Comparison of ENCODE assay signal across 17 cellular contexts in genomic region chr11:2293396-2294339, GRCh38. TPM values are rescaled to one million over a fixed set of nuclear protein-coding genes. Genes with fewer than 3 reads are reported as not detected.
DNase-seq lines count a peak whose midpoint lies in the region; ATAC-seq, FAIRE-seq and TF ChIP-seq lines count a peak whose summit lies in the region.
"Had no signal": no experiment of that assay in that cellular context is flagged by ENCODE, and none has a peak within 500 bp of the region (broad histone marks: within the 10 kb centered on the region; RNA-seq: fewer than 3 reads in every experiment).

No MANE protein-coding gene starts in this region.

- WGBS in A549 (ENCODE audit: missing lambda C conversion rate): 66% methylated on average over 34 of the region's 37 CpGs
- no CpG with 5 or more reads among the region's 37 CpGs for WGBS in mesendoderm (ENCODE audit: extremely low coverage, insufficient coverage, low lambda C conversion rate)

- peak; percentile 31 to 56; a peak in 4 of 6 replicates for ATAC-seq in A549
- no peak for ATAC-seq in GM18498 (IDR thresholded peaks at IDR 0.05; ENCODE audit: unreplicated experiment)
- no peak for ATAC-seq in HG02981 (IDR thresholded peaks at IDR 0.05; ENCODE audit: unreplicated experiment)
- ATAC-seq: gastroesophageal sphincter; stimulated activated memory B cell treated with anti-CD40 and anti-IgM and Interleukin-4, amounts not matched to agents 10 μg/mL and 1 μg/mL and 100 μg/mL, for 72 hours; T-helper 17 cell had no signal

- no peak overlapping the region for H4K8ac ChIP-seq in mesendoderm (ENCODE audit: low read depth, low read length)

- no peak overlapping the region for H3K56ac ChIP-seq in mesendoderm (ENCODE audit: low read length)

- H3K23ac ChIP-seq in mesendoderm (ENCODE audit: low read length): no peak overlapping the region

- TF ChIP-seq RAD21 in A549 (conservative IDR thresholded peaks at IDR 0.05 in 1 of 2, IDR thresholded peaks at IDR 0.05 in 1 of 2): no peak
- TF ChIP-seq RAD21 in Ishikawa (IDR thresholded peaks at IDR 0.05; ENCODE audit: low read depth): peak; percentile 44

- H3K4ac ChIP-seq in mesendoderm (ENCODE audit: low read depth, low read length): no peak overlapping the region

- no peak overlapping the region for H2AK5ac ChIP-seq in mesendoderm (ENCODE audit: low read length)

- no peaks in the 10 kb centered on the region for H3K79me1 ChIP-seq in mesendoderm (ENCODE audit: low read length)

- no TSS peak for BruUV-seq in OCI-LY7 (replicated peaks; lab: Mats Ljungman, UMichigan)

- DNase-seq in A549 (ENCODE audit: low read depth in 1 of 2, low spot score in 1 of 2): no peak
- DNase-seq in coronary artery (ENCODE audit: low spot score): peak; percentile 61
- DNase-seq in mucosa of gallbladder (ENCODE audit: low spot score): peak; percentile 7
- DNase-seq in OCI-LY7 (ENCODE audit: low spot score): no peak
- DNase-seq in mesendoderm: no peak
- DNase-seq: effector CD8-positive, alpha-beta T cell; Kasumi-1 had no signal

- H3K4me3 ChIP-seq in A549 (no peak overlapping the region), coronary artery (no peak overlapping the region), OCI-LY7 (ENCODE audit: low read depth, low read length, poor library complexity, severe bottlenecking) (no peak overlapping the region), mesendoderm (ENCODE audit: low read length) (no peak overlapping the region)
- H3K4me3 ChIP-seq: ascending aorta, gastroesophageal sphincter, pancreas had no signal

- CTCF ChIA-PET in A549 (lab: Yijun Ruan, JAX) (interaction anchor here (1.1 to 30.6 kb wide), 6 partner anchors 12 to 127 kb away, joined by 3 to 903 read pairs (median 4); partner anchors contain the start of gene TSSC4), OCI-LY7 (lab: Charles Lee; ENCODE audit: unreplicated experiment) (no interaction called here)

- no peaks in the 10 kb centered on the region for H3K9me2 ChIP-seq in OCI-LY7 (ENCODE audit: insufficient read depth, low read length)

- TF ChIP-seq EP300 in A549 (IDR thresholded peaks at IDR 0.05) (no peak), Ishikawa (IDR thresholded peaks at IDR 0.05; ENCODE audit: borderline replicate concordance) (no peak)

- H3K9me3 ChIP-seq in A549 (no peaks in the 10 kb centered on the region), OCI-LY7 (ENCODE audit: low read length) (no peaks in the 10 kb centered on the region)
- H3K9me3 ChIP-seq: ascending aorta, gastroesophageal sphincter, pancreas had no signal

- H3K4me2 ChIP-seq in A549 (no peak overlapping the region), OCI-LY7 (ENCODE audit: low read length) (no peak overlapping the region), mesendoderm (ENCODE audit: low read length) (no peak overlapping the region)

- no peaks in the 10 kb centered on the region for H4K20me1 ChIP-seq in OCI-LY7 (ENCODE audit: insufficient read depth, low read length)

- H3K36me3 ChIP-seq in OCI-LY7 (ENCODE audit: insufficient read depth, low read length) (no peaks in the 10 kb centered on the region), mesendoderm (ENCODE audit: control insufficient read depth, insufficient read depth, low read length) (no peaks in the 10 kb centered on the region)
- H3K36me3 ChIP-seq: ascending aorta, gastroesophageal sphincter, pancreas had no signal

- no peak overlapping the region for H2BK15ac ChIP-seq in mesendoderm (replicated peaks; ENCODE audit: low read depth)

- H2AFZ ChIP-seq in OCI-LY7 (ENCODE audit: low read length): no peak overlapping the region

- H3K27ac ChIP-seq in A549 (no peak overlapping the region), coronary artery (no peak overlapping the region), OCI-LY7 (ENCODE audit: low read depth, low read length, poor library complexity, severe bottlenecking) (no peak overlapping the region), mesendoderm (ENCODE audit: low read depth, low read length) (no peak overlapping the region)
- H3K27ac ChIP-seq: ascending aorta, gastroesophageal sphincter, pancreas had no signal

- TF ChIP-seq CTCF in A549 (IDR thresholded peaks at IDR 0.05) (no peak), coronary artery (IDR thresholded peaks at IDR 0.05) (no peak), OCI-LY7 (conservative IDR thresholded peaks at IDR 0.05; ENCODE audit: low read length) (no peak)

- no peak for FAIRE-seq in A549 (lab: Jason Lieb, UNC)
- FAIRE-seq: pancreas had no signal

- H3K9ac ChIP-seq in mesendoderm (ENCODE audit: low read length): no peak overlapping the region

- no peaks in the 10 kb centered on the region for H3K27me3 ChIP-seq in mesendoderm (ENCODE audit: insufficient read depth, low read length, poor library complexity)
- H3K27me3 ChIP-seq: ascending aorta, pancreas had no signal

- no peak overlapping the region for H3K18ac ChIP-seq in mesendoderm (ENCODE audit: low read length)

- no peak overlapping the region for H2BK120ac ChIP-seq in mesendoderm (ENCODE audit: low read depth, low read length)

- H3K4me1 ChIP-seq in A549 (no peaks in the 10 kb centered on the region), OCI-LY7 (ENCODE audit: insufficient read depth, low read length, poor library complexity, severe bottlenecking) (no peaks in the 10 kb centered on the region), mesendoderm (ENCODE audit: control insufficient read depth, low read depth, low read length) (no peaks in the 10 kb centered on the region)
- H3K4me1 ChIP-seq: ascending aorta, gastroesophageal sphincter had no signal

- intact Hi-C loops in OCI-LY7 (cut with micrococcal nuclease; ENCODE audit: unreplicated experiment): no loop called here

- H2BK5ac ChIP-seq in mesendoderm (ENCODE audit: low read length): no peak overlapping the region

- POLR2A ChIA-PET in A549 (lab: Yijun Ruan, JAX) (no interaction called here), OCI-LY7 (lab: Charles Lee) (no interaction called here)

- TF ChIP-seq POLR2A in A549 (IDR thresholded peaks at IDR 0.05; ENCODE audit: low read length): no peak

- H4K5ac ChIP-seq in mesendoderm (ENCODE audit: low read length): no peak overlapping the region

- H3K79me2 ChIP-seq in OCI-LY7 (ENCODE audit: insufficient read depth, low read depth, low read length): no peaks in the 10 kb centered on the region
- H3K79me2 ChIP-seq in mesendoderm (ENCODE audit: control insufficient read depth, insufficient read depth, low read length): no peaks in the 10 kb centered on the region

TF ChIP-seq in A549, 52 proteins besides CTCF, POLR2A, EP300 and RAD21:
- no peak for TF ChIP-seq TP53 (CRISPR knock-in tag; IDR thresholded peaks at IDR 0.05)

TF ChIP-seq in Ishikawa, 13 proteins besides CTCF, POLR2A, EP300 and RAD21 (continues in another document):
- no peak for TF ChIP-seq NFIC (IDR thresholded peaks at IDR 0.05)
- TF ChIP-seq CEBPB (IDR thresholded peaks at IDR 0.05): no peak
- no peak for TF ChIP-seq EGR1 (IDR thresholded peaks at IDR 0.05)
- no peak for TF ChIP-seq FOXM1 (IDR thresholded peaks at IDR 0.05; ENCODE audit: borderline replicate concordance, low read depth)
- TF ChIP-seq CREB1 (IDR thresholded peaks at IDR 0.05; ENCODE audit: low read depth): no peak
- TF ChIP-seq TAF1 (IDR thresholded peaks at IDR 0.05; ENCODE audit: low read depth): no peak

RNA-seq across cellular contexts. Expression of gene C11orf21, which starts 8.1 kb away (rescaled TPM):
- polyA plus RNA-seq in A549 (2011; rRNA removed): not detected in 2 replicates
- polyA plus RNA-seq in A549 (2012; cell fraction: cytosol; rRNA removed): not detected in 2 replicates
- polyA plus RNA-seq in A549 (2012; cell fraction: nucleus; rRNA removed): not detected in 2 replicates
- polyA plus RNA-seq in A549 (2017; fragmentation: RNase III; extraction: RNeasy Plus Mini Kit Qiagen cat#74134 plus additional on column Dnase treatment): not detected in 3 replicates
- not detected in 2 replicates for polyA minus RNA-seq in A549 (2011; rRNA and poly(A)+ RNA removed)
- 1.6 TPM for total RNA-seq in mucosa of gallbladder
- 0.47 TPM in 1 of 2 replicates, not detected in the other for total RNA-seq in OCI-LY7 (2014; rRNA removed; shearing (Covaris generic))
- 1.9 and 2.5 TPM in 2 replicates for total RNA-seq in OCI-LY7 (2022)
- polyA plus RNA-seq in mesendoderm (2013, experiment 1 of 2): not detected
- polyA plus RNA-seq in mesendoderm (2013, experiment 2 of 2): not detected
- total RNA-seq: ascending aorta, G401 had no signal
- polyA plus RNA-seq: BJ had no signal

RNA-seq across cellular contexts. Expression of gene TSPAN32, which starts 8.1 kb away (rescaled TPM):
- polyA plus RNA-seq in A549 (2011; rRNA removed) (not detected in 2 replicates), A549 (2017; fragmentation: RNase III; extraction: RNeasy Plus Mini Kit Qiagen cat#74134 plus additional on column Dnase treatment) (not detected in 3 replicates)
- polyA plus RNA-seq in A549 (2012; cell fraction: cytosol; rRNA removed): not detected in 2 replicates
- not detected in 2 replicates for polyA plus RNA-seq in A549 (2012; cell fraction: nucleus; rRNA removed)
- not detected in 2 replicates for polyA minus RNA-seq in A549 (2011; rRNA and poly(A)+ RNA removed)
- total RNA-seq in mucosa of gallbladder (1.1 TPM), OCI-LY7 (2022) (1.5 and 2.0 TPM in 2 replicates)
- 0.69 and 1.1 TPM in 2 replicates for total RNA-seq in OCI-LY7 (2014; rRNA removed; shearing (Covaris generic))
- polyA plus RNA-seq in mesendoderm (2013, experiment 1 of 2): not detected
- not detected for polyA plus RNA-seq in mesendoderm (2013, experiment 2 of 2)
- total RNA-seq: G401 had no signal

RNA-seq across cellular contexts. Expression of gene ASCL2, which starts 23.3 kb away (rescaled TPM):
- polyA plus RNA-seq in A549 (2011; rRNA removed) (not detected in 2 replicates), A549 (2017; fragmentation: RNase III; extraction: RNeasy Plus Mini Kit Qiagen cat#74134 plus additional on column Dnase treatment) (not detected in 3 replicates)
- 0.01 TPM in 1 of 2 replicates, not detected in the other for polyA plus RNA-seq in A549 (2012; cell fraction: cytosol; rRNA removed)
- not detected in 2 replicates for polyA plus RNA-seq in A549 (2012; cell fraction: nucleus; rRNA removed)
- polyA minus RNA-seq in A549 (2011; rRNA and poly(A)+ RNA removed): not detected in 2 replicates
- total RNA-seq in mucosa of gallbladder (1.1 TPM), OCI-LY7 (2022) (not detected in 2 replicates)
- not detected in 2 replicates for total RNA-seq in OCI-LY7 (2014; rRNA removed; shearing (Covaris generic))
- polyA plus RNA-seq in mesendoderm (2013, experiment 1 of 2): 0.10 TPM
- 0.17 TPM for polyA plus RNA-seq in mesendoderm (2013, experiment 2 of 2)
- total RNA-seq: ascending aorta, G401 had no signal
- polyA plus RNA-seq: BJ had no signal

Comparison
In these comparisons a context has a peak if more than half of its experiments do, and no peak if none do; other contexts are left out.
1. ATAC-seq: peak in A549 (2 of 2); none in GM18498 (single experiment) and HG02981 (single experiment).
2. DNase-seq: peak in coronary artery (single experiment) and mucosa of gallbladder (single experiment); none in A549 (0 of 2), OCI-LY7 (single experiment) and mesendoderm (single experiment).